ENCODE assay signal across 1 cellular context in the genomic region with DNA sequence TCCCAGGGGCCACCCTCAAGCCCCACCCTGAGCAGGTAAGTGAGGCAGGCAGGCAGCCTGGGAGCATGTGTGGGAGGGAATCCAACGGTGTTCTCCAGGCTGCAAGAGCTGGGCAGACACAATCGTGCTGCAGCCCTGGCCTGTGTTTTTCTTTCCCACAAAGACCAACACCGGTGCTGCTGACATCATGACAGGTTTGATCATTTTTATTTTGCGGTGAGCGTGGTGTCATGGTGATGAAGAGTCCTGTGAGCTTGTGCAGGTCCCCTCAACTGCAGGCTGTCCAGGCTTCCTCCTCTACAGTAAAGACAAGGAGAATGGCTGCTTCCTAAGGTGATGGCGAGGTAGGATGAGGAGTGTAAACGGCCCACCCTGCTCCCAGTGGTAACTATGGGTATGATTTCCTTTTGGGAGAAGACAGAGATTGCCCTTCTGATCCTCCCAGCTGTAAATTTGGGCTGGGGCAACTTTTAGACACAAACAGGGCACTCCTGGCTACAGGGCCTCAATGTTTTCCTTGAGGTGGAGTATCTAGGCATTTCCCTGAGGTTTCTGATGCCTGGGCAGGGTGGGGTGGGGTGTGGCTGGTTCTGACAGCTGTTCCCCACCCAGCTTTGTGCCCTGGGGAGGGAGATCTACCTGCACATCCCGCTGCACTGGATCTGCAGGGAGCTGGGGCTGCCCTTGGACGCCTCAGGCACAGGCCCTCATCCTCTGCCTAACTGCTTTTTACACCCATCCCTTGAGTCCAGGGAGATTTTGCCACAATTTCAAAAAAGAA.
TF ChIP-seq lines count a peak whose summit lies in the region.

No MANE protein-coding gene starts in this region.

TF ChIP-seq in HCT116, 20 proteins besides CTCF, POLR2A, EP300 and RAD21 (continued from another document):
- TF ChIP-seq, protein P1, sequence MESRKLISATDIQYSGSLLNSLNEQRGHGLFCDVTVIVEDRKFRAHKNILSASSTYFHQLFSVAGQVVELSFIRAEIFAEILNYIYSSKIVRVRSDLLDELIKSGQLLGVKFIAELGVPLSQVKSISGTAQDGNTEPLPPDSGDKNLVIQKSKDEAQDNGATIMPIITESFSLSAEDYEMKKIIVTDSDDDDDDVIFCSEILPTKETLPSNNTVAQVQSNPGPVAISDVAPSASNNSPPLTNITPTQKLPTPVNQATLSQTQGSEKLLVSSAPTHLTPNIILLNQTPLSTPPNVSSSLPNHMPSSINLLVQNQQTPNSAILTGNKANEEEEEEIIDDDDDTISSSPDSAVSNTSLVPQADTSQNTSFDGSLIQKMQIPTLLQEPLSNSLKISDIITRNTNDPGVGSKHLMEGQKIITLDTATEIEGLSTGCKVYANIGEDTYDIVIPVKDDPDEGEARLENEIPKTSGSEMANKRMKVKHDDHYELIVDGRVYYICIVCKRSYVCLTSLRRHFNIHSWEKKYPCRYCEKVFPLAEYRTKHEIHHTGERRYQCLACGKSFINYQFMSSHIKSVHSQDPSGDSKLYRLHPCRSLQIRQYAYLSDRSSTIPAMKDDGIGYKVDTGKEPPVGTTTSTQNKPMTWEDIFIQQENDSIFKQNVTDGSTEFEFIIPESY (IDR thresholded peaks at IDR 0.05; ENCODE audit: extremely low read depth, insufficient replicate concordance, low read length): no peak
- TF ChIP-seq EZH2 (IDR thresholded peaks at IDR 0.05) (no peak), EGR1 (IDR thresholded peaks at IDR 0.05; ENCODE audit: low read depth) (no peak), SRF (IDR thresholded peaks at IDR 0.05; ENCODE audit: low read depth) (no peak), TCF7L2 (IDR thresholded peaks at IDR 0.05; ENCODE audit: borderline replicate concordance, extremely low read depth, insufficient read depth, insufficient read length) (no peak), CEBPB (IDR thresholded peaks at IDR 0.05; ENCODE audit: low read depth) (no peak)
